Comparison of ENCODE assay signal across 22 cellular contexts in the genomic region with DNA sequence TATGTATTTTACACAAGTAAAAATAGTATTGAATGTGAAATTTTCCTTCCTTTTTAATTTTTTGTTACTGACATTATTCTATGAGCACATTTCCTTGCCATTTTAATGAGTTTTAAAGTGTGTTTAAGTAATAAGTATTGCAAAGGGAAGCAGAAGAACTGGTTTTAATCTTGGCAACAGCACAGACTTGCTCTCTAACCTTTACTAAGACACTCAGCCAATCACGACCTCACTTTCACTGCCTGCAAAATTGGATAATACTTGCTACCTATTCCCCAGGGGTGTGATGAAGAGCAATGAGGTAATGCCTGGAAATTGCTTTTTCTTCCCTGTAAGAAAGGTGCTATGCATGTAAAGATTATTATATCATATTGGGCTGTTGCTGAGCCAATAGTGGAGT.
DNase-seq lines count a peak whose midpoint lies in the region; ATAC-seq and TF ChIP-seq lines count a peak whose summit lies in the region.
"Had no signal": no experiment of that assay in that cellular context is flagged by ENCODE, and none has a peak within 500 bp of the region (broad histone marks: within the 10 kb centered on the region; RNA-seq: fewer than 3 reads in every experiment).

No MANE protein-coding gene starts in this region.

- no peaks in the 10 kb centered on the region for H3K36me3 Mint-ChIP-seq in effector memory CD8-positive, alpha-beta T cell (ENCODE audit: insufficient read depth)
- H3K36me3 Mint-ChIP-seq: activated CD4-positive, alpha-beta memory T cell treated with anti-CD3 and anti-CD28 coated beads for 36 hours; activated naive CD8-positive, alpha-beta T cell had no signal

- no peak overlapping the region for H3K4me3 Mint-ChIP-seq in effector memory CD8-positive, alpha-beta T cell
- H3K4me3 Mint-ChIP-seq: activated CD4-positive, alpha-beta memory T cell treated with anti-CD3 and anti-CD28 coated beads for 36 hours; activated naive CD8-positive, alpha-beta T cell; neural crest cell; stimulated activated naive CD8-positive, alpha-beta T cell treated with anti-CD3 and anti-CD28 coated beads, Interleukin-15, Interleukin-2, amounts not matched to agents 100 ng/mL and 50 ng/mL, for 24 hours had no signal

- no peak for TF ChIP-seq CTCF in RWPE1 (conservative IDR thresholded peaks at IDR 0.05; ENCODE audit: low read depth)
- TF ChIP-seq CTCF in left lung (IDR thresholded peaks at IDR 0.05), result no peak
- no peak for TF ChIP-seq CTCF in sigmoid colon (IDR thresholded peaks at IDR 0.05)

- H3K27ac ChIP-seq in RWPE1 (no peak overlapping the region), left lung (no peak overlapping the region), sigmoid colon (no peak overlapping the region)
- H3K27ac ChIP-seq: C4-2B, tibial artery had no signal

- no peak for TF ChIP-seq EP300 in sigmoid colon (IDR thresholded peaks at IDR 0.05)

- no peak overlapping the region for H3K4me3 ChIP-seq in left lung
- H3K4me3 ChIP-seq in sigmoid colon, result no peak overlapping the region
- H3K4me3 ChIP-seq: HAP-1, tibial artery had no signal

- peaks cover 0 to 3% of the 10 kb centered on the region in 2 donors for H3K4me1 Mint-ChIP-seq in effector memory CD8-positive, alpha-beta T cell (ENCODE audit: low read depth in 2 of 2)
- H3K4me1 Mint-ChIP-seq: neural crest cell had no signal

- H3K9me3 ChIP-seq in left lung, result no peaks in the 10 kb centered on the region
- no peaks in the 10 kb centered on the region for H3K9me3 ChIP-seq in sigmoid colon
- H3K9me3 ChIP-seq: HAP-1, tibial artery had no signal

- intact Hi-C loops in left lung (cut with DNase I), result no loop called here
- intact Hi-C loops in sigmoid colon (cut with DNase I), result no loop called here

- ATAC-seq in left lung, result peak; percentile 95
- no peak for ATAC-seq in effector memory CD8-positive, alpha-beta T cell (replicated peaks)

- H3K27me3 Mint-ChIP-seq in effector memory CD8-positive, alpha-beta T cell, result peaks cover 11 to 28% of the 10 kb centered on the region in 2 donors

- H3K27ac Mint-ChIP-seq in effector memory CD8-positive, alpha-beta T cell, result no peak overlapping the region
- H3K27ac Mint-ChIP-seq: activated CD4-positive, alpha-beta memory T cell treated with anti-CD3 and anti-CD28 coated beads for 36 hours; activated naive CD8-positive, alpha-beta T cell; activated T-helper 2 cell treated with anti-CD3 and anti-CD28 coated beads, Interferon-gamma antibody, Interleukin-2, Interleukin-4, amounts not matched to agents 10 μg/mL and 5 μg/mL and 100 μg/mL, durations not matched to agents 14 hours and 24 hours and 36 hours; stimulated activated naive CD8-positive, alpha-beta T cell treated with anti-CD3 and anti-CD28 coated beads, Interleukin-15, Interleukin-2, amounts not matched to agents 100 ng/mL and 50 ng/mL, for 24 hours had no signal

- 13 to 50% methylated on average over 1 of the region's 1 CpG for WGBS in sigmoid colon, 2 donors

- TF ChIP-seq POLR2A in erythroblast (IDR thresholded peaks at IDR 0.05; ENCODE audit: low read length) (no peak), sigmoid colon (IDR thresholded peaks at IDR 0.05) (no peak)

- H3K36me3 ChIP-seq in left lung, result no peaks in the 10 kb centered on the region
- no peaks in the 10 kb centered on the region for H3K36me3 ChIP-seq in sigmoid colon
- H3K36me3 ChIP-seq: HAP-1, tibial artery had no signal

- POLR2A ChIA-PET in RWPE1 (lab: Yijun Ruan, JAX; ENCODE audit: low non-redundant PET), result no interaction called here

- DNase-seq in DMS79 treated with DMSO at 0.1 percent for 48 hours (lab: John Stamatoyannopoulos, UW), result peak; percentile 27
- DNase-seq in NCI-H1436 (lab: John Stamatoyannopoulos, UW), result peak; percentile 61
- peak; percentile 28 for DNase-seq in RWPE1 (ENCODE audit: low spot score)
- DNase-seq in left lung, result no peak
- DNase-seq in SHP77 (lab: John Stamatoyannopoulos, UW), result no peak
- DNase-seq in erythroblast (lab: John Stamatoyannopoulos, UW), result no peak
- no peak for DNase-seq in effector memory CD8-positive, alpha-beta T cell
- no peak for DNase-seq in sigmoid colon
- DNase-seq: activated CD4-positive, alpha-beta memory T cell treated with anti-CD3 and anti-CD28 coated beads for 36 hours; Calu3; EL; islet precursor cell; NCI-H187; SHP77 treated with DMSO at 0.1 percent for 48 hours; stimulated activated CD4-positive, alpha-beta T cell treated with anti-CD3 and anti-CD28 coated beads, Interleukin-15, amount 100 ng/mL, for 24 hours; tibial artery had no signal

- H3K9me3 Mint-ChIP-seq in effector memory CD8-positive, alpha-beta T cell, result no peaks in the 10 kb centered on the region
- H3K9me3 Mint-ChIP-seq: activated CD4-positive, alpha-beta memory T cell treated with anti-CD3 and anti-CD28 coated beads for 36 hours; activated T-helper 2 cell treated with anti-CD3 and anti-CD28 coated beads, Interferon-gamma antibody, Interleukin-2, Interleukin-4, amounts not matched to agents 10 μg/mL and 5 μg/mL and 100 μg/mL, durations not matched to agents 14 hours and 24 hours and 36 hours; neural crest cell; stimulated activated naive CD8-positive, alpha-beta T cell treated with anti-CD3 and anti-CD28 coated beads, Interleukin-15, Interleukin-2, amounts not matched to agents 100 ng/mL and 50 ng/mL, for 24 hours had no signal

- H3K4me1 ChIP-seq in left lung, result peaks cover 0 to 6% of the 10 kb centered on the region in 2 donors
- peaks cover 0 to 10% (median 3%) of the 10 kb centered on the region in 4 donors for H3K4me1 ChIP-seq in sigmoid colon
- H3K4me1 ChIP-seq: HAP-1 had no signal

- peaks cover 0 to 22% of the 10 kb centered on the region in 2 donors for H3K27me3 ChIP-seq in left lung
- H3K27me3 ChIP-seq in sigmoid colon, result no peaks in the 10 kb centered on the region
- H3K27me3 ChIP-seq: tibial artery had no signal

- CTCF ChIA-PET in RWPE1 (lab: Yijun Ruan, JAX), result interaction anchor here (0.7 kb wide), 1 partner anchor 533 kb away, joined by 7 read pairs; no protein-coding TSS in a partner anchor

Comparison
In these comparisons a context has a peak if more than half of its experiments do, and no peak if none do; other contexts are left out.
1. DNase-seq: peak in DMS79 treated with DMSO at 0.1 percent for 48 hours (single experiment), NCI-H1436 (single experiment) and RWPE1 (single experiment); none in left lung (0 of 2), SHP77 (0 of 2), erythroblast (0 of 2), effector memory CD8-positive, alpha-beta T cell (0 of 3) and sigmoid colon (single experiment).